8 cellular contexts compared by ENCODE assay signal in genomic region chr9:41074356-41074942, GRCh38. TPM values are rescaled to one million over a fixed set of nuclear protein-coding genes. Genes with fewer than 3 reads are reported as not detected.
A peak's percentile ranks its signal among the peaks of the same experiment; 100 is the strongest.
DNase-seq lines count a peak whose midpoint lies in the region; ATAC-seq and TF ChIP-seq lines count a peak whose summit lies in the region.
"Not testable (repeated sequence)": the region's sequence is repeated elsewhere in the genome, so short reads cannot be mapped to it uniquely, and the experiment has no call there.

No MANE protein-coding gene starts in this region.

- not testable (repeated sequence) for BruUV-seq in mammary epithelial cell (replicated peaks; lab: Mats Ljungman, UMichigan)

- peak; percentile 70 for ATAC-seq in GM21528 (IDR thresholded peaks at IDR 0.05; ENCODE audit: low FRiP score, unreplicated experiment)
- ATAC-seq in HG03432 (IDR thresholded peaks at IDR 0.05; ENCODE audit: unreplicated experiment), result peak; percentile 88
- ATAC-seq in left ventricle myocardium superior, result peak; percentile 88
- peak; percentile 66 to 67 for ATAC-seq in natural killer cell treated with Interleukin-12 subunit alpha and Interleukin-12 subunit beta and Interleukin-15 and Interleukin-18, amount 100 ng/mL, for 72 hours
- peak; percentile 16 for ATAC-seq in thoracic aorta (ENCODE audit: insufficient number of reproducible peaks, low FRiP score, low read depth)

- not testable (repeated sequence) for H4K20me1 ChIP-seq in mammary epithelial cell (ENCODE audit: insufficient read depth, low read length)

- TF ChIP-seq CTCF in WI38 (IDR thresholded peaks at IDR 0.05; ENCODE audit: low read depth, low read length); mammary epithelial cell (conservative IDR thresholded peaks at IDR 0.05 in 1 of 2, IDR thresholded peaks at IDR 0.05 in 1 of 2; ENCODE audit: extremely low read depth in 1 of 2, insufficient read depth in 1 of 2, low read depth in 1 of 2, low read length in 2 of 2); thoracic aorta (IDR thresholded peaks at IDR 0.05): not testable (repeated sequence)

- not testable (repeated sequence) for H3K79me2 ChIP-seq in mammary epithelial cell (ENCODE audit: insufficient read depth, low read length)

- peak overlapping the region; percentile 68 for H3K4me3 ChIP-seq in WI38 (ENCODE audit: low read depth, low read length)
- peak overlapping the region; percentile 51 to 62 (median 60) for H3K4me3 ChIP-seq in mammary epithelial cell (replicated peaks in 1 of 3; ENCODE audit: insufficient read depth in 1 of 3, low read depth in 2 of 3, low read length in 3 of 3)
- H3K4me3 ChIP-seq in thoracic aorta, result peak overlapping the region; percentile 82

- not testable (repeated sequence) for H3K27ac Mint-ChIP-seq in natural killer cell treated with Interleukin-12 subunit alpha and Interleukin-12 subunit beta and Interleukin-15 and Interleukin-18, amount 100 ng/mL, for 72 hours

- H3K27me3 ChIP-seq in mammary epithelial cell (ENCODE audit: insufficient read depth, low read length); thoracic aorta (replicated peaks; ENCODE audit: insufficient read depth): not testable (repeated sequence)

- H3K9me3 ChIP-seq in mammary epithelial cell (replicated peaks; ENCODE audit: insufficient read depth, low read length); thoracic aorta: not testable (repeated sequence)

- H3K4me1 Mint-ChIP-seq in natural killer cell treated with Interleukin-12 subunit alpha and Interleukin-12 subunit beta and Interleukin-15 and Interleukin-18, amount 100 ng/mL, for 72 hours (ENCODE audit: low read depth in 2 of 2), result not testable (repeated sequence)

- peak overlapping the region; percentile 83 for H2AFZ ChIP-seq in mammary epithelial cell (ENCODE audit: low read depth, low read length)

- H3K36me3 ChIP-seq in mammary epithelial cell (ENCODE audit: insufficient read depth, low read length); thoracic aorta: not testable (repeated sequence)

- CTCF ChIA-PET in mammary epithelial cell (lab: Charles Lee; ENCODE audit: low non-redundant PET), result not testable (repeated sequence)

- DNase-seq in ELF-1 (ENCODE audit: low read depth, low spot score), result peak; percentile 26
- DNase-seq in mammary epithelial cell, result peak; percentile 71
- DNase-seq in left ventricle myocardium superior, result peak; percentile 76
- not testable (repeated sequence) for DNase-seq in natural killer cell treated with Interleukin-12 subunit alpha and Interleukin-12 subunit beta and Interleukin-15 and Interleukin-18, amount 100 ng/mL, for 72 hours (ENCODE audit: low spot score); thoracic aorta (ENCODE audit: low spot score)

- H3K27ac ChIP-seq in mammary epithelial cell (ENCODE audit: insufficient read depth, low read depth, low read length), result peak overlapping the region; percentile 52
- not testable (repeated sequence) for H3K27ac ChIP-seq in thoracic aorta

- intact Hi-C loops in mammary epithelial cell (cut with micrococcal nuclease); left ventricle myocardium superior (cut with micrococcal nuclease): not testable (repeated sequence)

- H3K4me3 Mint-ChIP-seq in natural killer cell treated with Interleukin-12 subunit alpha and Interleukin-12 subunit beta and Interleukin-15 and Interleukin-18, amount 100 ng/mL, for 72 hours, result peak overlapping the region; percentile 85

- H3K9me3 Mint-ChIP-seq in natural killer cell treated with Interleukin-12 subunit alpha and Interleukin-12 subunit beta and Interleukin-15 and Interleukin-18, amount 100 ng/mL, for 72 hours, result not testable (repeated sequence)

- dilution Hi-C loops in mammary epithelial cell (cut with HindIII; ENCODE audit: low sequenced_read_pairs), result not testable (repeated sequence)

- in situ Hi-C loops in mammary epithelial cell (cut with MboI; ENCODE audit: low sequenced_read_pairs in 2 of 2), result not testable (repeated sequence)

- not testable (repeated sequence) for H3K36me3 Mint-ChIP-seq in natural killer cell treated with Interleukin-12 subunit alpha and Interleukin-12 subunit beta and Interleukin-15 and Interleukin-18, amount 100 ng/mL, for 72 hours

- H3K4me1 ChIP-seq in mammary epithelial cell (ENCODE audit: insufficient read depth, low read length); thoracic aorta (ENCODE audit: control insufficient read depth in 1 of 2, low read depth in 2 of 2): not testable (repeated sequence)

- H3K9ac ChIP-seq in mammary epithelial cell (ENCODE audit: insufficient read depth, low read length), result peak overlapping the region; percentile 51

- H3K27me3 Mint-ChIP-seq in natural killer cell treated with Interleukin-12 subunit alpha and Interleukin-12 subunit beta and Interleukin-15 and Interleukin-18, amount 100 ng/mL, for 72 hours, result peaks cover 20 to 22% of the 10 kb centered on the region in 2 donors

- peak overlapping the region; percentile 84 for H3K4me2 ChIP-seq in mammary epithelial cell (ENCODE audit: insufficient read depth, low read depth, low read length)

- WGBS in mammary epithelial cell (ENCODE audit: low coverage, missing lambda C conversion rate), result 4% methylated on average over 28 of the region's 63 CpGs

RNA-seq across cellular contexts. Expression of gene FOXD4L6, which starts 54.0 kb away (rescaled TPM):
- total RNA-seq in mammary epithelial cell, result 1 to 10 TPM in 1 of 2 donors, under 1 TPM in 1; 0.40 to 1.0 TPM
- polyA plus RNA-seq in mammary epithelial cell, result not detected
- not detected for polyA minus RNA-seq in mammary epithelial cell
- total RNA-seq in left ventricle myocardium superior, result not detected
- total RNA-seq in natural killer cell treated with Interleukin-12 subunit alpha and Interleukin-12 subunit beta and Interleukin-15 and Interleukin-18, amount 100 ng/mL, for 72 hours, result not detected
- total RNA-seq in thoracic aorta, result not detected

Comparison
In these comparisons a context has a peak if more than half of its experiments do, and no peak if none do; other contexts are left out.
1. ATAC-seq: peak in every context shown above with its lines; median percentile 88 in HG03432; 88 in left ventricle myocardium superior; 70 in GM21528; 66 in natural killer cell treated with Interleukin-12 subunit alpha and Interleukin-12 subunit beta and Interleukin-15 and Interleukin-18, amount 100 ng/mL, for 72 hours; 16 in thoracic aorta.